Comparison of ENCODE assay signal across 8 cellular contexts in genomic region chr3:185270262-185270955, GRCh38. TPM values are rescaled to one million over a fixed set of nuclear protein-coding genes. Genes with fewer than 3 reads are reported as not detected.
A peak's percentile ranks its signal among the peaks of the same experiment; 100 is the strongest.
DNase-seq lines count a peak whose midpoint lies in the region; FAIRE-seq and TF ChIP-seq lines count a peak whose summit lies in the region.

No MANE protein-coding gene starts in this region.

- POLR2A ChIA-PET in OCI-LY7 (lab: Charles Lee) = interaction anchor here (0.6 kb wide), 1 partner anchor 17 kb away, joined by 3 read pairs; no protein-coding TSS in a partner anchor

- CTCF ChIA-PET in OCI-LY7 (lab: Charles Lee; ENCODE audit: unreplicated experiment) = no interaction called here

- DNase-seq in Daoy (ENCODE audit: low read depth) (peak; percentile 51), HL-60 (ENCODE audit: low read depth in 1 of 2, low spot score in 1 of 2) (peak in 1 of 2 experiments; percentile 19), OCI-LY7 (ENCODE audit: low spot score) (no peak), fibroblast of peridontal ligament (ENCODE audit: extremely low read depth) (peak; percentile 35), small intestine (peak; percentile 58), COLO829 (ENCODE audit: low spot score) (no peak)
- no peak for DNase-seq in stimulated activated CD4-positive, alpha-beta T cell treated with anti-CD3 and anti-CD28 coated beads, Interleukin-4, amount 100 ng/mL, for 24 hours
- no peak for DNase-seq in activated CD8-positive, alpha-beta memory T cell treated with anti-CD3 and anti-CD28 coated beads, Interleukin-2, amount 50 U/mL, for 4 hours

- H3K4me1 ChIP-seq in OCI-LY7 (ENCODE audit: insufficient read depth, low read length, poor library complexity, severe bottlenecking) = no peaks in the 10 kb centered on the region
- no peaks in the 10 kb centered on the region for H3K4me1 ChIP-seq in small intestine (ENCODE audit: control insufficient read depth in 2 of 2, insufficient read depth in 1 of 2, low read depth in 1 of 2, low read length in 1 of 2)

- no peak for FAIRE-seq in small intestine (lab: Jason Lieb, UNC)

- H3K4me3 ChIP-seq in HL-60 (replicated peaks; ENCODE audit: insufficient read depth, low read length) (no peak overlapping the region), OCI-LY7 (ENCODE audit: low read depth, low read length, poor library complexity, severe bottlenecking) (no peak overlapping the region), small intestine (ENCODE audit: low read depth in 1 of 2, low read length in 2 of 2) (no peak overlapping the region)

- TF ChIP-seq CTCF in HL-60 (IDR thresholded peaks at IDR 0.05; ENCODE audit: insufficient read depth, low read length) = peak; percentile 35
- peak; percentile 45 for TF ChIP-seq CTCF in OCI-LY7 (conservative IDR thresholded peaks at IDR 0.05; ENCODE audit: low read length)

- WGBS in small intestine, 3 donors = 39 to 53% (median 47%) methylated on average over 4 of the region's 4 CpGs

- H3K9me2 ChIP-seq in OCI-LY7 (ENCODE audit: insufficient read depth, low read length) = no peaks in the 10 kb centered on the region

- H3K4me2 ChIP-seq in OCI-LY7 (ENCODE audit: low read length) = no peak overlapping the region

- no peak overlapping the region for H2AFZ ChIP-seq in OCI-LY7 (ENCODE audit: low read length)

- intact Hi-C loops in OCI-LY7 (cut with micrococcal nuclease; ENCODE audit: unreplicated experiment) = no loop called here

- BruUV-seq in OCI-LY7 (replicated peaks; lab: Mats Ljungman, UMichigan) = no TSS peak

- H3K27me3 ChIP-seq in HL-60 (ENCODE audit: insufficient read depth, poor library complexity, severe bottlenecking) (no peaks in the 10 kb centered on the region), small intestine (ENCODE audit: control insufficient read depth in 2 of 2, insufficient read depth in 2 of 2, low read length in 2 of 2) (no peaks in the 10 kb centered on the region)

- H3K9me3 ChIP-seq in OCI-LY7 (ENCODE audit: low read length) = no peaks in the 10 kb centered on the region
- H3K9me3 ChIP-seq in small intestine (ENCODE audit: control insufficient read depth, low read depth) = no peaks in the 10 kb centered on the region

- H3K36me3 ChIP-seq in OCI-LY7 (ENCODE audit: insufficient read depth, low read length) (no peaks in the 10 kb centered on the region), small intestine (ENCODE audit: control insufficient read depth in 2 of 2, insufficient read depth in 2 of 2, low read length in 2 of 2) (no peaks in the 10 kb centered on the region)

- no peak overlapping the region for H3K27ac ChIP-seq in HL-60 (replicated peaks)
- H3K27ac ChIP-seq in OCI-LY7 (ENCODE audit: low read depth, low read length, poor library complexity, severe bottlenecking) = no peak overlapping the region
- H3K27ac ChIP-seq in small intestine (ENCODE audit: low read depth in 1 of 2, low read length in 1 of 2) = no peak overlapping the region

- no peaks in the 10 kb centered on the region for H3K79me2 ChIP-seq in OCI-LY7 (ENCODE audit: insufficient read depth, low read depth, low read length)

- H4K20me1 ChIP-seq in OCI-LY7 (ENCODE audit: insufficient read depth, low read length) = no peaks in the 10 kb centered on the region

RNA-seq across cellular contexts. Expression of gene EHHADH, which starts 16.6 kb away (rescaled TPM):
- 7.4 and 8.6 TPM in 2 replicates for total RNA-seq in Daoy (2014; rRNA removed; shearing (Covaris generic))
- total RNA-seq in OCI-LY7 (2014; rRNA removed; shearing (Covaris generic)) = 0.15 TPM in 1 of 2 replicates, not detected in the other
- 1.1 and 1.3 TPM in 2 replicates for total RNA-seq in OCI-LY7 (2022)
- polyA plus RNA-seq in small intestine = 10 to 100 TPM; 12.2 to 29.5 (median 12.4) TPM

Comparison
In these comparisons a context has a peak if more than half of its experiments do, and no peak if none do; other contexts are left out.
1. DNase-seq: peak in Daoy (single experiment), fibroblast of peridontal ligament (single experiment) and small intestine (single experiment); none in OCI-LY7 (single experiment), COLO829 (single experiment), stimulated activated CD4-positive, alpha-beta T cell treated with anti-CD3 and anti-CD28 coated beads, Interleukin-4, amount 100 ng/mL, for 24 hours (single experiment) and activated CD8-positive, alpha-beta memory T cell treated with anti-CD3 and anti-CD28 coated beads, Interleukin-2, amount 50 U/mL, for 4 hours (single experiment).